Comparison of ENCODE assay signal across 8 cellular contexts in the genomic region with DNA sequence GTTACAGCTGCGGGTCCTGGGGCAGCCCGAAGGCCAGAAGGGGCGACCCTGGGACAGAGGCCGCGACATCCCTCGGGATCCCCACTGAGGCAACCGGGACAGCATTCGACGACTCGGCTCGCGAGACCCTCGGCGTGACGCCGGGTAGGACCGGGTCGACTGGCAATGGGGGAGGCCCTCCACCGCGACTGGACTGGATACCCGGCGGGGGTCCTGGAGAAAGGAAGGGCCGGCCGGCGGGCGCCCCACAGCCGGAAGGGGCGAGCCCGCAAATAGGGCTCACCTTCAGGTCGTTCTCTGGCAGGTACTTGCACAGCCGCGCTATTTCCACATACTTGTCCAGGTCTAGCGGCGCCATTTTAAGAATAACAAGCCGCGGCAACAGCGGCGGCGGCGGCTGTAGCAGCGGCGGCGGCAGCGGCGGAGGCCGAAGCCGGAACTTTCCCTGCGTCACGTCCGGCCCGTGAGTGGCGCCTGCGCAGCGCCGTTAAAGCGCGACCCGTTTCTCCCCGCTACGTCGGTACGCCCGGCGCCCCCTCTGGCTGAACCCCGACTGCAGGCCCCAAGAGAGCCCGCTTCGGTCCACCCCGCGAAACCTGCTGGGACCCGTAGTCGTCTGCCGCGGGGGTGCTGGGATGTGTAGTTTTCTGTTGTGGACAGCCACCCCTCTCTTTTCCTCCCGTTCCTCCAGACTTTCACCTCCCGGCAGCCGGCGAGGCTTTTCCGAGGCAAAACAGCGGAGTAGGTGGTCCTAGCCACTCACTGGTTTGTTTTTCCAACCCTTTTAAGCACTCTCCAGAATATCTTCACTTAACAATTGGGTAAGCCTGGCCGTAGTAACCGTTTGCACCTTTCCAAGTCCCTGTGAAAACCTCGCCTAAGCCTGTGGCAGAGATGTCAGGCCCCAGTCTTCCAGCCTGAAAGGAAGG. TPM values are rescaled to one million over a fixed set of nuclear protein-coding genes. Genes with fewer than 3 reads are reported as not detected.
DNase-seq lines count a peak whose midpoint lies in the region; ATAC-seq and TF ChIP-seq lines count a peak whose summit lies in the region.

Gene PPP6C, minus strand, starts transcription at position 443 of the 929 bp plus-strand sequence. Its CDS starts 85 bp downstream, at position 358.

- no peaks in the 10 kb centered on the region for H3K36me3 ChIP-seq in vagina

- H3K27me3 ChIP-seq in right cardiac atrium (ENCODE audit: control insufficient read depth, insufficient read depth): no peaks in the 10 kb centered on the region
- H3K27me3 ChIP-seq in vagina: no peaks in the 10 kb centered on the region

- ATAC-seq in GM18498 (IDR thresholded peaks at IDR 0.05; ENCODE audit: unreplicated experiment) (peak; percentile 94), HG02938 (IDR thresholded peaks at IDR 0.05; ENCODE audit: unreplicated experiment) (peak; percentile 89), right cardiac atrium (peak; percentile 99)

- H3K27ac ChIP-seq in right cardiac atrium (ENCODE audit: low read length) (peak within 1 kb of the TSS; percentile 98), vagina (peak within 1 kb of the TSS; percentile 92)

- H3K4me1 ChIP-seq in right cardiac atrium (ENCODE audit: control insufficient read depth, insufficient read depth, low read length): peaks cover 7% of the 10 kb centered on the region
- peaks cover 52% of the 10 kb centered on the region for H3K4me1 ChIP-seq in vagina

- WGBS in right cardiac atrium: under 1% methylated on average over 82 of the region's 82 CpGs

- H3K9me3 ChIP-seq in right cardiac atrium (ENCODE audit: control insufficient read depth, low read length) (no peaks in the 10 kb centered on the region), vagina (no peaks in the 10 kb centered on the region)

- peak in 1 of 2 donors; percentile 67 for TF ChIP-seq POLR2A in vagina (IDR thresholded peaks at IDR 0.05)

- H3K4me3 ChIP-seq in right cardiac atrium (ENCODE audit: low read length) (peak within 1 kb of the TSS; percentile 97), vagina (peak within 1 kb of the TSS; percentile 68 to 98)

- peak; percentile 43 to 63 (median 49) for TF ChIP-seq CTCF in vagina (IDR thresholded peaks at IDR 0.05)

- DNase-seq in NCI-H1694 treated with DMSO at 0.1 percent for 48 hours (lab: John Stamatoyannopoulos, UW): peak; percentile 85
- peak; percentile 94 to 99 (median 97) for DNase-seq in T-helper 2 cell
- DNase-seq in anterior cingulate cortex (lab: John Stamatoyannopoulos, UW): peak; percentile 81 to 98 (median 96)
- DNase-seq in right cardiac atrium: peak; percentile 99
- peak; percentile 97 for DNase-seq in putamen (ENCODE audit: low spot score)
- DNase-seq in vagina (ENCODE audit: extremely low spot score in 2 of 2): peak in 1 of 2 donors; percentile 92

- intact Hi-C loops in right cardiac atrium (cut with DNase I) (no loop called here), vagina (cut with DNase I) (loop anchor here (10.0 kb wide), 1 partner anchor 55 kb away; the partner anchor contains the start of gene HSPA5)

RNA-seq across cellular contexts. Expression of gene PPP6C, which starts in this region (rescaled TPM):
- total RNA-seq in right cardiac atrium (10 to 100 TPM; 34.5 to 43.1 (median 37.4) TPM), vagina (26.8 TPM)
- polyA plus RNA-seq in right cardiac atrium: 19.8 TPM
